8 cellular contexts compared by ENCODE assay signal in the genomic region with DNA sequence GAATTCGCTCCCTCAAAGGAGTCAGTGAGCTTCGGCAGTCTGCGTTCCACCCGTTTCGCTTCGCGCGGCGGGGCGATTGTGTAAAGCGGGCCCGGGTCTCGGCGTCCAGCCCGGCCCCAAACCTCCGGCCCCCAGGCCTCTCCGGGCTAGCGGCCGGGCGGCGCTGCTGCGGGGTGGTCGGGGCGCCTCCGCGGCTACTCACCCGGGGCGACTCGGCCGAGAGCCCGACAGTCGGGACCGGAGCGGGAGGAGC. TPM values are rescaled to one million over a fixed set of nuclear protein-coding genes. Genes with fewer than 3 reads are reported as not detected.
DNase-seq lines count a peak whose midpoint lies in the region; ATAC-seq and TF ChIP-seq lines count a peak whose summit lies in the region.

No MANE protein-coding gene starts in this region.

- H3K27ac Mint-ChIP-seq in IgD-negative memory B cell (no peak overlapping the region), neural progenitor cell (no peak overlapping the region)
- H3K27ac Mint-ChIP-seq in effector memory CD8-positive, alpha-beta T cell: no peak overlapping the region

- H2AFZ ChIP-seq in neural progenitor cell (replicated peaks): peak overlapping the region; percentile 97

- H3K9me3 Mint-ChIP-seq in IgD-negative memory B cell: peaks cover 0 to 2% (median 0%) of the 10 kb centered on the region in 3 donors
- no peaks in the 10 kb centered on the region for H3K9me3 Mint-ChIP-seq in effector memory CD8-positive, alpha-beta T cell
- H3K9me3 Mint-ChIP-seq in neural progenitor cell: no peaks in the 10 kb centered on the region

- no peaks in the 10 kb centered on the region for H3K36me3 ChIP-seq in neural progenitor cell

- ATAC-seq in effector memory CD8-positive, alpha-beta T cell (replicated peaks): peak; percentile 22
- no peak for ATAC-seq in GM21619 (IDR thresholded peaks at IDR 0.05; ENCODE audit: unreplicated experiment)

- no peaks in the 10 kb centered on the region for H3K9me3 ChIP-seq in neural progenitor cell (ENCODE audit: low read depth)

- H3K27me3 ChIP-seq in neural progenitor cell: peaks cover 30% of the 10 kb centered on the region

- no peaks in the 10 kb centered on the region for H3K79me2 ChIP-seq in neural progenitor cell (ENCODE audit: low read depth)

- no peak for DNase-seq in effector memory CD8-positive, alpha-beta T cell
- DNase-seq in neural progenitor cell (ENCODE audit: low spot score): no peak
- DNase-seq in dedifferentiated amniotic fluid mesenchymal stem cell (ENCODE audit: extremely low spot score): no peak
- no peak for DNase-seq in stimulated activated CD4-positive, alpha-beta T cell treated with anti-CD3 and anti-CD28 coated beads, Interleukin-1b, Interleukin-23, amount 100 ng/mL, for 48 hours
- DNase-seq in NCI-H748 (lab: John Stamatoyannopoulos, UW; ENCODE audit: unreplicated experiment): no peak

- H3K4me3 Mint-ChIP-seq in IgD-negative memory B cell: peak overlapping the region; percentile 75 to 90 (median 80)
- peak overlapping the region in 1 of 2 donors; percentile 49 for H3K4me3 Mint-ChIP-seq in effector memory CD8-positive, alpha-beta T cell
- peak overlapping the region; percentile 84 for H3K4me3 Mint-ChIP-seq in neural progenitor cell

- H3K9ac ChIP-seq in neural progenitor cell: peak overlapping the region; percentile 7

- TF ChIP-seq CTCF in C4-2B (conservative IDR thresholded peaks at IDR 0.05) (peak; percentile 43), neural progenitor cell (IDR thresholded peaks at IDR 0.05) (no peak)

- peak overlapping the region; percentile 61 for H3K4me3 ChIP-seq in neural progenitor cell

- H4K20me1 ChIP-seq in neural progenitor cell (ENCODE audit: low read depth): peaks cover 31% of the 10 kb centered on the region

- peak overlapping the region; percentile 94 for H3K27ac ChIP-seq in C4-2B
- no peak overlapping the region for H3K27ac ChIP-seq in neural progenitor cell

- H3F3A ChIP-seq in neural progenitor cell (ENCODE audit: low read depth): peaks cover 24% of the 10 kb centered on the region

- H3K27me3 Mint-ChIP-seq in IgD-negative memory B cell (peaks cover 25% of the 10 kb centered on the region), neural progenitor cell (ENCODE audit: insufficient read depth, low read depth) (peaks cover 20% of the 10 kb centered on the region)
- peaks cover 37 to 74% of the 10 kb centered on the region in 2 donors for H3K27me3 Mint-ChIP-seq in effector memory CD8-positive, alpha-beta T cell

- peak overlapping the region; percentile 86 for H3K4me2 ChIP-seq in neural progenitor cell

- peaks cover 10 to 18% (median 15%) of the 10 kb centered on the region in 3 donors for H3K4me1 Mint-ChIP-seq in IgD-negative memory B cell
- H3K4me1 Mint-ChIP-seq in effector memory CD8-positive, alpha-beta T cell (ENCODE audit: low read depth in 2 of 2): peaks cover 0 to 3% of the 10 kb centered on the region in 2 donors
- H3K4me1 Mint-ChIP-seq in neural progenitor cell: peaks cover 26% of the 10 kb centered on the region

- no peaks in the 10 kb centered on the region for H3K36me3 Mint-ChIP-seq in IgD-negative memory B cell
- H3K36me3 Mint-ChIP-seq in effector memory CD8-positive, alpha-beta T cell (ENCODE audit: insufficient read depth): peaks cover 2% of the 10 kb centered on the region
- H3K36me3 Mint-ChIP-seq in neural progenitor cell: no peaks in the 10 kb centered on the region

- H3K4me1 ChIP-seq in neural progenitor cell: peaks cover 11% of the 10 kb centered on the region

RNA-seq across cellular contexts. Expression of gene CHDH, which starts 0.4 kb away (rescaled TPM):
- 0.45 TPM for polyA plus RNA-seq in IgD-negative memory B cell
- 1.5 and 5.9 TPM in 2 replicates for total RNA-seq in neural progenitor cell (ENCODE audit: low replicate concordance)

RNA-seq across cellular contexts. Expression of gene IL17RB, which starts 0.6 kb away (rescaled TPM):
- 0.48 TPM for polyA plus RNA-seq in IgD-negative memory B cell
- total RNA-seq in neural progenitor cell (ENCODE audit: low replicate concordance): 3.4 and 5.5 TPM in 2 replicates

RNA-seq across cellular contexts. Expression of gene ACTR8, which starts 36.1 kb away (rescaled TPM):
- polyA plus RNA-seq in IgD-negative memory B cell: 21.0 TPM
- 32.8 and 40.8 TPM in 2 replicates for total RNA-seq in neural progenitor cell (ENCODE audit: low replicate concordance)

RNA-seq across cellular contexts. Expression of gene SELENOK, which starts 45.9 kb away (rescaled TPM):
- polyA plus RNA-seq in IgD-negative memory B cell: 121 TPM
- total RNA-seq in neural progenitor cell (ENCODE audit: low replicate concordance): 46.9 and 76.6 TPM in 2 replicates
